ENCODE assay signal across 1 cellular context in genomic region chr12:83470749-83471148, GRCh38.
TF ChIP-seq lines count a peak whose summit lies in the region.

No MANE protein-coding gene starts in this region.

TF ChIP-seq in GM23338, 12 proteins besides CTCF, POLR2A, EP300 and RAD21 (continued from another document):
- TF ChIP-seq, protein P1, sequence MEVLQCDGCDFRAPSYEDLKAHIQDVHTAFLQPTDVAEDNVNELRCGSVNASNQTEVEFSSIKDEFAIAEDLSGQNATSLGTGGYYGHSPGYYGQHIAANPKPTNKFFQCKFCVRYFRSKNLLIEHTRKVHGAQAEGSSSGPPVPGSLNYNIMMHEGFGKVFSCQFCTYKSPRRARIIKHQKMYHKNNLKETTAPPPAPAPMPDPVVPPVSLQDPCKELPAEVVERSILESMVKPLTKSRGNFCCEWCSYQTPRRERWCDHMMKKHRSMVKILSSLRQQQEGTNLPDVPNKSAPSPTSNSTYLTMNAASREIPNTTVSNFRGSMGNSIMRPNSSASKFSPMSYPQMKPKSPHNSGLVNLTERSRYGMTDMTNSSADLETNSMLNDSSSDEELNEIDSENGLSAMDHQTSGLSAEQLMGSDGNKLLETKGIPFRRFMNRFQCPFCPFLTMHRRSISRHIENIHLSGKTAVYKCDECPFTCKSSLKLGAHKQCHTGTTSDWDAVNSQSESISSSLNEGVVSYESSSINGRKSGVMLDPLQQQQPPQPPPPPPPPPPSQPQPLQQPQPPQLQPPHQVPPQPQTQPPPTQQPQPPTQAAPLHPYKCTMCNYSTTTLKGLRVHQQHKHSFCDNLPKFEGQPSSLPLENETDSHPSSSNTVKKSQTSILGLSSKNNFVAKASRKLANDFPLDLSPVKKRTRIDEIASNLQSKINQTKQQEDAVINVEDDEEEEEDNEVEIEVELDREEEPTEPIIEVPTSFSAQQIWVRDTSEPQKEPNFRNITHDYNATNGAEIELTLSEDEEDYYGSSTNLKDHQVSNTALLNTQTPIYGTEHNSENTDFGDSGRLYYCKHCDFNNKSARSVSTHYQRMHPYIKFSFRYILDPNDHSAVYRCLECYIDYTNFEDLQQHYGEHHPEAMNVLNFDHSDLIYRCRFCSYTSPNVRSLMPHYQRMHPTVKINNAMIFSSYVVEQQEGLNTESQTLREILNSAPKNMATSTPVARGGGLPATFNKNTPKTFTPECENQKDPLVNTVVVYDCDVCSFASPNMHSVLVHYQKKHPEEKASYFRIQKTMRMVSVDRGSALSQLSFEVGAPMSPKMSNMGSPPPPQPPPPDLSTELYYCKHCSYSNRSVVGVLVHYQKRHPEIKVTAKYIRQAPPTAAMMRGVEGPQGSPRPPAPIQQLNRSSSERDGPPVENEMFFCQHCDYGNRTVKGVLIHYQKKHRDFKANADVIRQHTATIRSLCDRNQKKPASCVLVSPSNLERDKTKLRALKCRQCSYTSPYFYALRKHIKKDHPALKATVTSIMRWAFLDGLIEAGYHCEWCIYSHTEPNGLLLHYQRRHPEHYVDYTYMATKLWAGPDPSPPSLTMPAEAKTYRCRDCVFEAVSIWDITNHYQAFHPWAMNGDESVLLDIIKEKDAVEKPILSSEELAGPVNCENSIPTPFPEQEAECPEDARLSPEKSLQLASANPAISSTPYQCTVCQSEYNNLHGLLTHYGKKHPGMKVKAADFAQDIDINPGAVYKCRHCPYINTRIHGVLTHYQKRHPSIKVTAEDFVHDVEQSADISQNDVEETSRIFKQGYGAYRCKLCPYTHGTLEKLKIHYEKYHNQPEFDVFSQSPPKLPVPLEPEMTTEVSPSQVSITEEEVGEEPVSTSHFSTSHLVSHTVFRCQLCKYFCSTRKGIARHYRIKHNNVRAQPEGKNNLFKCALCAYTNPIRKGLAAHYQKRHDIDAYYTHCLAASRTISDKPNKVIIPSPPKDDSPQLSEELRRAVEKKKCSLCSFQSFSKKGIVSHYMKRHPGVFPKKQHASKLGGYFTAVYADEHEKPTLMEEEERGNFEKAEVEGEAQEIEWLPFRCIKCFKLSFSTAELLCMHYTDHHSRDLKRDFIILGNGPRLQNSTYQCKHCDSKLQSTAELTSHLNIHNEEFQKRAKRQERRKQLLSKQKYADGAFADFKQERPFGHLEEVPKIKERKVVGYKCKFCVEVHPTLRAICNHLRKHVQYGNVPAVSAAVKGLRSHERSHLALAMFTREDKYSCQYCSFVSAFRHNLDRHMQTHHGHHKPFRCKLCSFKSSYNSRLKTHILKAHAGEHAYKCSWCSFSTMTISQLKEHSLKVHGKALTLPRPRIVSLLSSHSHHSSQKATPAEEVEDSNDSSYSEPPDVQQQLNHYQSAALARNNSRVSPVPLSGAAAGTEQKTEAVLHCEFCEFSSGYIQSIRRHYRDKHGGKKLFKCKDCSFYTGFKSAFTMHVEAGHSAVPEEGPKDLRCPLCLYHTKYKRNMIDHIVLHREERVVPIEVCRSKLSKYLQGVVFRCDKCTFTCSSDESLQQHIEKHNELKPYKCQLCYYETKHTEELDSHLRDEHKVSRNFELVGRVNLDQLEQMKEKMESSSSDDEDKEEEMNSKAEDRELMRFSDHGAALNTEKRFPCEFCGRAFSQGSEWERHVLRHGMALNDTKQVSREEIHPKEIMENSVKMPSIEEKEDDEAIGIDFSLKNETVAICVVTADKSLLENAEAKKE (CRISPR knock-in tag; IDR thresholded peaks at IDR 0.05), result no peak
- no peak for TF ChIP-seq NANOG (IDR thresholded peaks at IDR 0.05; ENCODE audit: borderline replicate concordance)
- TF ChIP-seq ZNF331 (CRISPR knock-in tag; IDR thresholded peaks at IDR 0.05; ENCODE audit: low read depth), result no peak
- TF ChIP-seq ETS1 (IDR thresholded peaks at IDR 0.05), result no peak
- TF ChIP-seq EZH2 (IDR thresholded peaks at IDR 0.05; ENCODE audit: low read depth, unreplicated experiment), result no peak
- TF ChIP-seq ZNF114 (CRISPR knock-in tag; IDR thresholded peaks at IDR 0.05), result no peak
- TF ChIP-seq CREB1 (CRISPR knock-in tag; IDR thresholded peaks at IDR 0.05; ENCODE audit: low read depth), result no peak
- no peak for TF ChIP-seq STAT1 (IDR thresholded peaks at IDR 0.05; ENCODE audit: unreplicated experiment)
- TF ChIP-seq, protein P2, sequence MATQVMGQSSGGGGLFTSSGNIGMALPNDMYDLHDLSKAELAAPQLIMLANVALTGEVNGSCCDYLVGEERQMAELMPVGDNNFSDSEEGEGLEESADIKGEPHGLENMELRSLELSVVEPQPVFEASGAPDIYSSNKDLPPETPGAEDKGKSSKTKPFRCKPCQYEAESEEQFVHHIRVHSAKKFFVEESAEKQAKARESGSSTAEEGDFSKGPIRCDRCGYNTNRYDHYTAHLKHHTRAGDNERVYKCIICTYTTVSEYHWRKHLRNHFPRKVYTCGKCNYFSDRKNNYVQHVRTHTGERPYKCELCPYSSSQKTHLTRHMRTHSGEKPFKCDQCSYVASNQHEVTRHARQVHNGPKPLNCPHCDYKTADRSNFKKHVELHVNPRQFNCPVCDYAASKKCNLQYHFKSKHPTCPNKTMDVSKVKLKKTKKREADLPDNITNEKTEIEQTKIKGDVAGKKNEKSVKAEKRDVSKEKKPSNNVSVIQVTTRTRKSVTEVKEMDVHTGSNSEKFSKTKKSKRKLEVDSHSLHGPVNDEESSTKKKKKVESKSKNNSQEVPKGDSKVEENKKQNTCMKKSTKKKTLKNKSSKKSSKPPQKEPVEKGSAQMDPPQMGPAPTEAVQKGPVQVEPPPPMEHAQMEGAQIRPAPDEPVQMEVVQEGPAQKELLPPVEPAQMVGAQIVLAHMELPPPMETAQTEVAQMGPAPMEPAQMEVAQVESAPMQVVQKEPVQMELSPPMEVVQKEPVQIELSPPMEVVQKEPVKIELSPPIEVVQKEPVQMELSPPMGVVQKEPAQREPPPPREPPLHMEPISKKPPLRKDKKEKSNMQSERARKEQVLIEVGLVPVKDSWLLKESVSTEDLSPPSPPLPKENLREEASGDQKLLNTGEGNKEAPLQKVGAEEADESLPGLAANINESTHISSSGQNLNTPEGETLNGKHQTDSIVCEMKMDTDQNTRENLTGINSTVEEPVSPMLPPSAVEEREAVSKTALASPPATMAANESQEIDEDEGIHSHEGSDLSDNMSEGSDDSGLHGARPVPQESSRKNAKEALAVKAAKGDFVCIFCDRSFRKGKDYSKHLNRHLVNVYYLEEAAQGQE (IDR thresholded peaks at IDR 0.05; ENCODE audit: unreplicated experiment), result no peak
TF ChIP-seq in GM23338: peak in this region for 0.
